ENCODE assay signal across 8 cellular contexts in genomic region chr3:100044369-100044768, GRCh38.
A peak's percentile ranks its signal among the peaks of the same experiment; 100 is the strongest.
DNase-seq lines count a peak whose midpoint lies in the region; ATAC-seq and TF ChIP-seq lines count a peak whose summit lies in the region.

No MANE protein-coding gene starts in this region.

- H3K36me3 ChIP-seq in GM06990 (ENCODE audit: control insufficient read depth, insufficient read depth, low read length) = no peaks in the 10 kb centered on the region
- H3K36me3 ChIP-seq in testis (ENCODE audit: low read depth, missing control alignments) = no peaks in the 10 kb centered on the region

- no peaks in the 10 kb centered on the region for H3K9me3 ChIP-seq in testis

- H3K4me3 ChIP-seq in GM06990 (replicated peaks; ENCODE audit: low read depth, low read length) = no peak overlapping the region
- no peak overlapping the region for H3K4me3 ChIP-seq in testis

- TF ChIP-seq CTCF in GM06990 (IDR thresholded peaks at IDR 0.05; ENCODE audit: insufficient read depth, low read length, poor library complexity, severe bottlenecking) = no peak
- no peak for TF ChIP-seq CTCF in testis (IDR thresholded peaks at IDR 0.05)

- H3K4me1 ChIP-seq in testis = peaks cover 48% of the 10 kb centered on the region

- H3K27me3 ChIP-seq in GM06990 (replicated peaks; ENCODE audit: control insufficient read depth, insufficient read depth, low read length) (no peaks in the 10 kb centered on the region), testis (no peaks in the 10 kb centered on the region)

- intact Hi-C loops in testis (cut with DNase I; ENCODE audit: low total_unique reads) = no loop called here

- DNase-seq in GM06990 (ENCODE audit: extremely low read depth, insufficient read length) (peak; percentile 50), germinal center (ENCODE audit: low spot score) (peak; percentile 67), caudate nucleus (lab: John Stamatoyannopoulos, UW) (no peak), cerebellum (ENCODE audit: low spot score) (no peak), testis (no peak)
- DNase-seq in activated CD8-positive, alpha-beta memory T cell treated with anti-CD3 and anti-CD28 coated beads for 24 hours = no peak

- H3K27ac ChIP-seq in caudate nucleus (ENCODE audit: low read depth, low read length) = no peak overlapping the region
- H3K27ac ChIP-seq in testis = peak overlapping the region in 1 of 2 donors; percentile 44

- no peak for TF ChIP-seq POLR2A in testis (IDR thresholded peaks at IDR 0.05)

- peak; percentile 85 for ATAC-seq in GM21515 (IDR thresholded peaks at IDR 0.05; ENCODE audit: unreplicated experiment)
- ATAC-seq in HG03571 (IDR thresholded peaks at IDR 0.05; ENCODE audit: unreplicated experiment) = peak; percentile 82

Comparison
In these comparisons a context has a peak if more than half of its experiments do, and no peak if none do; other contexts are left out.
1. DNase-seq: peak in GM06990 (single experiment) and germinal center (single experiment); none in caudate nucleus (0 of 61), cerebellum (single experiment), activated CD8-positive, alpha-beta memory T cell treated with anti-CD3 and anti-CD28 coated beads for 24 hours (single experiment) and testis (single experiment).